25 cellular contexts compared by ENCODE assay signal in genomic region chr1:230285351-230285750, GRCh38.
DNase-seq lines count a peak whose midpoint lies in the region; ATAC-seq, FAIRE-seq and TF ChIP-seq lines count a peak whose summit lies in the region.
"Had no signal": no experiment of that assay in that cellular context is flagged by ENCODE, and none has a peak within 500 bp of the region (broad histone marks: within the 10 kb centered on the region; RNA-seq: fewer than 3 reads in every experiment).

No MANE protein-coding gene starts in this region.

- TF ChIP-seq CTCF in kidney (IDR thresholded peaks at IDR 0.05; ENCODE audit: borderline replicate concordance, extremely low read depth, insufficient read depth) = no peak
- TF ChIP-seq CTCF in upper lobe of right lung (IDR thresholded peaks at IDR 0.05) = no peak

- no peaks in the 10 kb centered on the region for H3K27me3 ChIP-seq in upper lobe of right lung
- H3K27me3 ChIP-seq: SJSA1 had no signal

- no peak overlapping the region for H3K9ac ChIP-seq in kidney (ENCODE audit: low read length in 2 of 2)

- intact Hi-C loops in kidney (cut with DNase I) (no loop called here), posterior vena cava (cut with DNase I) (no loop called here), upper lobe of right lung (cut with DNase I) (no loop called here)

- no peaks in the 10 kb centered on the region for H3K9me3 Mint-ChIP-seq in activated naive CD8-positive, alpha-beta T cell treated with anti-CD3 and anti-CD28 coated beads, Interleukin-2, amount 10 ng/mL, durations not matched to agents 7 days and 5 days
- no peaks in the 10 kb centered on the region for H3K9me3 Mint-ChIP-seq in activated naive CD8-positive, alpha-beta T cell treated with anti-CD3 and anti-CD28 coated beads, Interleukin-2, amount 50 U/mL, for 24 hours
- H3K9me3 Mint-ChIP-seq: CD4-positive, alpha-beta memory T cell; HFFc6 had no signal

- H3K27ac ChIP-seq in kidney (ENCODE audit: low read depth in 2 of 2, low read length in 2 of 2) (no peak overlapping the region), upper lobe of right lung (no peak overlapping the region)
- H3K27ac ChIP-seq: PC-9, SJSA1 had no signal

- POLR2A ChIA-PET in activated naive CD8-positive, alpha-beta T cell treated with anti-CD3 and anti-CD28 coated beads, Interleukin-2, amount 10 ng/mL, durations not matched to agents 7 days and 5 days (lab: Charles Lee) = no interaction called here

- no peaks in the 10 kb centered on the region for H3K36me3 ChIP-seq in kidney (ENCODE audit: control insufficient read depth in 1 of 2, insufficient read depth in 2 of 2, low read length in 2 of 2)
- peaks cover 4% of the 10 kb centered on the region for H3K36me3 ChIP-seq in upper lobe of right lung
- H3K36me3 ChIP-seq: HAP-1 had no signal

- H3K4me1 ChIP-seq in kidney (ENCODE audit: control insufficient read depth in 1 of 2, insufficient read depth in 1 of 2, low read depth in 1 of 2, low read length in 2 of 2) = no peaks in the 10 kb centered on the region
- no peaks in the 10 kb centered on the region for H3K4me1 ChIP-seq in upper lobe of right lung
- H3K4me1 ChIP-seq: HAP-1, SJSA1 had no signal

- peaks cover 9% of the 10 kb centered on the region for H3K4me1 Mint-ChIP-seq in activated naive CD8-positive, alpha-beta T cell treated with anti-CD3 and anti-CD28 coated beads, Interleukin-2, amount 10 ng/mL, durations not matched to agents 7 days and 5 days
- H3K4me1 Mint-ChIP-seq in activated naive CD8-positive, alpha-beta T cell treated with anti-CD3 and anti-CD28 coated beads, Interleukin-2, amount 50 U/mL, for 24 hours = peaks cover 13% of the 10 kb centered on the region

- H3K4me3 Mint-ChIP-seq in activated naive CD8-positive, alpha-beta T cell treated with anti-CD3 and anti-CD28 coated beads, Interleukin-2, amount 10 ng/mL, durations not matched to agents 7 days and 5 days = no peak overlapping the region
- no peak overlapping the region for H3K4me3 Mint-ChIP-seq in activated naive CD8-positive, alpha-beta T cell treated with anti-CD3 and anti-CD28 coated beads, Interleukin-2, amount 50 U/mL, for 24 hours
- H3K4me3 Mint-ChIP-seq: HFFc6 had no signal

- no peak overlapping the region for H3K4me3 ChIP-seq in kidney (ENCODE audit: low read length in 2 of 2)
- H3K4me3 ChIP-seq in upper lobe of right lung = no peak overlapping the region
- H3K4me3 ChIP-seq: GM12878, HAP-1, K562, PC-9, SJSA1 had no signal

- H3K27me3 Mint-ChIP-seq in activated naive CD8-positive, alpha-beta T cell treated with anti-CD3 and anti-CD28 coated beads, Interleukin-2, amount 10 ng/mL, durations not matched to agents 7 days and 5 days = peaks cover 2% of the 10 kb centered on the region
- H3K27me3 Mint-ChIP-seq in activated naive CD8-positive, alpha-beta T cell treated with anti-CD3 and anti-CD28 coated beads, Interleukin-2, amount 50 U/mL, for 24 hours = peaks cover 2% of the 10 kb centered on the region
- H3K27me3 Mint-ChIP-seq: CD4-positive, alpha-beta memory T cell had no signal

- DNase-seq in activated naive CD8-positive, alpha-beta T cell treated with anti-CD3 and anti-CD28 coated beads, Interleukin-2, amount 10 ng/mL, durations not matched to agents 7 days and 5 days = peak; percentile 7
- DNase-seq in activated naive CD8-positive, alpha-beta T cell treated with anti-CD3 and anti-CD28 coated beads, Interleukin-2, amount 50 U/mL, for 24 hours = no peak
- peak; percentile 15 for DNase-seq in kidney
- peak; percentile 30 for DNase-seq in posterior vena cava (ENCODE audit: low spot score)
- DNase-seq in upper lobe of right lung = peak; percentile 32
- DNase-seq in A172 (ENCODE audit: low spot score) = no peak
- DNase-seq: C1 segment of cervical spinal cord; CD4-positive, alpha-beta memory T cell; COR-L47; DMS53; GOT3; HFFc6; NCI-H1105 treated with DMSO at 0.1 percent for 48 hours; NCI-H2029; NCI-H446; NCI-H526; NK-92 treated with Interleukin-12 subunit alpha and Interleukin-12 subunit beta, amount 100 ng/mL, for 24 hours; PC-9 had no signal

- H3K36me3 Mint-ChIP-seq in activated naive CD8-positive, alpha-beta T cell treated with anti-CD3 and anti-CD28 coated beads, Interleukin-2, amount 10 ng/mL, durations not matched to agents 7 days and 5 days = peaks cover 1% of the 10 kb centered on the region
- peaks cover 8% of the 10 kb centered on the region for H3K36me3 Mint-ChIP-seq in activated naive CD8-positive, alpha-beta T cell treated with anti-CD3 and anti-CD28 coated beads, Interleukin-2, amount 50 U/mL, for 24 hours (ENCODE audit: low read depth)
- H3K36me3 Mint-ChIP-seq: CD4-positive, alpha-beta memory T cell had no signal

- H3K27ac Mint-ChIP-seq in activated naive CD8-positive, alpha-beta T cell treated with anti-CD3 and anti-CD28 coated beads, Interleukin-2, amount 10 ng/mL, durations not matched to agents 7 days and 5 days = no peak overlapping the region
- no peak overlapping the region for H3K27ac Mint-ChIP-seq in activated naive CD8-positive, alpha-beta T cell treated with anti-CD3 and anti-CD28 coated beads, Interleukin-2, amount 50 U/mL, for 24 hours
- H3K27ac Mint-ChIP-seq: HFFc6 had no signal

- ATAC-seq in activated naive CD8-positive, alpha-beta T cell treated with anti-CD3 and anti-CD28 coated beads, Interleukin-2, amount 10 ng/mL, durations not matched to agents 7 days and 5 days (ENCODE audit: low read depth) = no peak
- no peak for ATAC-seq in activated naive CD8-positive, alpha-beta T cell treated with anti-CD3 and anti-CD28 coated beads, Interleukin-2, amount 50 U/mL, for 24 hours
- ATAC-seq in upper lobe of right lung = no peak
- no peak for ATAC-seq in GM21423 (IDR thresholded peaks at IDR 0.05; ENCODE audit: unreplicated experiment)
- ATAC-seq: GM12878, K562 had no signal

- H3K9me3 ChIP-seq in kidney (ENCODE audit: control insufficient read depth in 1 of 2, low read length in 2 of 2) (no peaks in the 10 kb centered on the region), upper lobe of right lung (no peaks in the 10 kb centered on the region)
- H3K9me3 ChIP-seq: HAP-1, SJSA1 had no signal

- no peak for FAIRE-seq in kidney (lab: Jason Lieb, UNC)
- FAIRE-seq: G401.6, GM12878, HTR-8/SVneo had no signal

Comparison
In these comparisons a context has a peak if more than half of its experiments do, and no peak if none do; other contexts are left out.
1. DNase-seq: peak in activated naive CD8-positive, alpha-beta T cell treated with anti-CD3 and anti-CD28 coated beads, Interleukin-2, amount 10 ng/mL, durations not matched to agents 7 days and 5 days (single experiment), kidney (single experiment), posterior vena cava (single experiment) and upper lobe of right lung (single experiment); none in activated naive CD8-positive, alpha-beta T cell treated with anti-CD3 and anti-CD28 coated beads, Interleukin-2, amount 50 U/mL, for 24 hours (single experiment) and A172 (single experiment).